ENCODE assay signal across 1 cellular context in the genomic region with DNA sequence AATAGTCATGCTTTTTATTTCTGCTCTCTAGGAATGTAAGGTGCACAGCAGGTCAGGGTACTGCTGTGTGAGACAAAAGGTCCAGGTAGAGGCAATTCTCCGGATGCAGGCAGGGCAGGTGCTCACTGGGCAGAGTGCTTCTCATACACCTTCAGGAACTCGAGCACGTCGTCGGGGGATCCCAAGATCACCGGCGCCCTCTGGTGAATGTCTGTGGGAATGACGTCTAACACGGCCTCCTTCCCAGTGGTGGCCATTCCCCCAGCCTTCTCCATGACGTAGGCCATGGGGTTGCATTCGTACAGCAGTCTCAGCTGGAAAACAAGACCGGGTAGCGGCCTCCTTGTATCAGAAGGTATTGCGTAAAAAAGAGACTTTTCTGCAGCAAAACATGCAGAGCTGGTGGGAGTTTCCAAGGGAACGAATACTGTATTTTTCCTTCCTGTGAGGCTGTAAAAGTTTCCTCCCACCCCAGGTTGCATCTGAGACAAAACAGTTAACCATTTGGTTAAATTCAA.
TF ChIP-seq lines count a peak whose summit lies in the region.

No MANE protein-coding gene starts in this region.

TF ChIP-seq in HepG2, 621 proteins besides CTCF, POLR2A, EP300 and RAD21 (continued from another document and continues in another):
- TF ChIP-seq ZNF773 (CRISPR knock-in tag; IDR thresholded peaks at IDR 0.05; ENCODE audit: borderline replicate concordance): no peak
- peak; percentile 14; the same call in 1 of the 2 replicates for TF ChIP-seq FOSL2 (CRISPR knock-in tag; IDR thresholded peaks at IDR 0.05)
- 0 out of 2 replicates have a peak, but pooled peaks have one; percentile 44 for TF ChIP-seq NR0B2 (CRISPR knock-in tag; IDR thresholded peaks at IDR 0.05)
- TF ChIP-seq CEBPB (IDR thresholded peaks at IDR 0.05; ENCODE audit: borderline replicate concordance, low read depth, low read length): 0 out of 2 replicates have a peak, but pooled peaks have one; percentile 34
- TF ChIP-seq ZNF317 (CRISPR knock-in tag; IDR thresholded peaks at IDR 0.05): no peak
- TF ChIP-seq CBX5 (CRISPR knock-in tag; IDR thresholded peaks at IDR 0.05; ENCODE audit: borderline replicate concordance): peak; percentile 32; the same call in 1 of the 2 replicates
- TF ChIP-seq CREB1 (IDR thresholded peaks at IDR 0.05): peak; percentile 88
- TF ChIP-seq CREB1 (CRISPR knock-in tag; IDR thresholded peaks at IDR 0.05): peak; percentile 71; the same call in 1 of the 2 replicates
- TF ChIP-seq ZNF788 (CRISPR knock-in tag; IDR thresholded peaks at IDR 0.05; ENCODE audit: borderline replicate concordance): peak; percentile 44; the same call in 1 of the 2 replicates
- TF ChIP-seq, protein P1, sequence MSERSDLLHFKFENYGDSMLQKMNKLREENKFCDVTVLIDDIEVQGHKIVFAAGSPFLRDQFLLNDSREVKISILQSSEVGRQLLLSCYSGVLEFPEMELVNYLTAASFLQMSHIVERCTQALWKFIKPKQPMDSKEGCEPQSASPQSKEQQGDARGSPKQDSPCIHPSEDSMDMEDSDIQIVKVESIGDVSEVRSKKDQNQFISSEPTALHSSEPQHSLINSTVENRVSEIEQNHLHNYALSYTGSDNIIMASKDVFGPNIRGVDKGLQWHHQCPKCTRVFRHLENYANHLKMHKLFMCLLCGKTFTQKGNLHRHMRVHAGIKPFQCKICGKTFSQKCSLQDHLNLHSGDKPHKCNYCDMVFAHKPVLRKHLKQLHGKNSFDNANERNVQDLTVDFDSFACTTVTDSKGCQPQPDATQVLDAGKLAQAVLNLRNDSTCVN (CRISPR knock-in tag; IDR thresholded peaks at IDR 0.05; ENCODE audit: borderline replicate concordance): peak; percentile 39; the same call in 1 of the 2 replicates
- TF ChIP-seq REPIN1 (CRISPR knock-in tag; IDR thresholded peaks at IDR 0.05; ENCODE audit: borderline replicate concordance, low read depth): peak; percentile 22; the same call in 1 of the 2 replicates
- TF ChIP-seq JUN (CRISPR knock-in tag; IDR thresholded peaks at IDR 0.05): 0 out of 2 replicates have a peak, but pooled peaks have one; percentile 24
- peak; percentile 73 for TF ChIP-seq XRCC5 (optimal IDR thresholded peaks at IDR 0.05; ENCODE audit: low read length)
- peak; percentile 40; the same call in 1 of the 2 replicates for TF ChIP-seq TARDBP (CRISPR knock-in tag; IDR thresholded peaks at IDR 0.05)
- TF ChIP-seq SALL1 (CRISPR knock-in tag; IDR thresholded peaks at IDR 0.05): peak; percentile 68
- peak; percentile 60; the same call in 1 of the 2 replicates for TF ChIP-seq GATAD1 (CRISPR knock-in tag; IDR thresholded peaks at IDR 0.05)
- TF ChIP-seq SIN3A (IDR thresholded peaks at IDR 0.05; ENCODE audit: borderline replicate concordance, low read depth, low read length): no peak
- 0 out of 2 replicates have a peak, but pooled peaks have one; percentile 29 for TF ChIP-seq ZNF777 (CRISPR knock-in tag; IDR thresholded peaks at IDR 0.05)
- TF ChIP-seq ATF1 (CRISPR knock-in tag; IDR thresholded peaks at IDR 0.05): peak; percentile 76
- peak; percentile 35; the same call in 1 of the 2 replicates for TF ChIP-seq ZNF644 (CRISPR knock-in tag; IDR thresholded peaks at IDR 0.05; ENCODE audit: low read depth)
- TF ChIP-seq TOE1 (CRISPR knock-in tag; IDR thresholded peaks at IDR 0.05): no peak
- TF ChIP-seq ERF (CRISPR knock-in tag; IDR thresholded peaks at IDR 0.05): peak; percentile 24; the same call in 1 of the 2 replicates
- no peak for TF ChIP-seq FOXK2 (IDR thresholded peaks at IDR 0.05)
- TF ChIP-seq HMGXB3 (CRISPR knock-in tag; IDR thresholded peaks at IDR 0.05; ENCODE audit: borderline replicate concordance): peak; percentile 17; the same call in 1 of the 2 replicates
- TF ChIP-seq YY1 (IDR thresholded peaks at IDR 0.05; ENCODE audit: insufficient read depth, insufficient replicate concordance, low read depth, low read length): peak; percentile 67
- TF ChIP-seq, protein P2, sequence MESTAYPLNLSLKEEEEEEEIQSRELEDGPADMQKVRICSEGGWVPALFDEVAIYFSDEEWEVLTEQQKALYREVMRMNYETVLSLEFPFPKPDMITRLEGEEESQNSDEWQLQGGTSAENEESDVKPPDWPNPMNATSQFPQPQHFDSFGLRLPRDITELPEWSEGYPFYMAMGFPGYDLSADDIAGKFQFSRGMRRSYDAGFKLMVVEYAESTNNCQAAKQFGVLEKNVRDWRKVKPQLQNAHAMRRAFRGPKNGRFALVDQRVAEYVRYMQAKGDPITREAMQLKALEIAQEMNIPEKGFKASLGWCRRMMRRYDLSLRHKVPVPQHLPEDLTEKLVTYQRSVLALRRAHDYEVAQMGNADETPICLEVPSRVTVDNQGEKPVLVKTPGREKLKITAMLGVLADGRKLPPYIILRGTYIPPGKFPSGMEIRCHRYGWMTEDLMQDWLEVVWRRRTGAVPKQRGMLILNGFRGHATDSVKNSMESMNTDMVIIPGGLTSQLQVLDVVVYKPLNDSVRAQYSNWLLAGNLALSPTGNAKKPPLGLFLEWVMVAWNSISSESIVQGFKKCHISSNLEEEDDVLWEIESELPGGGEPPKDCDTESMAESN (CRISPR knock-in tag; conservative IDR thresholded peaks at IDR 0.05): 0 out of 2 replicates have a peak, but pooled peaks have one; percentile 40
- no peak for TF ChIP-seq NFRKB (IDR thresholded peaks at IDR 0.05)
- peak; percentile 64 for TF ChIP-seq CREM (IDR thresholded peaks at IDR 0.05)
- no peak for TF ChIP-seq CREM (CRISPR knock-in tag; IDR thresholded peaks at IDR 0.05)
- 0 out of 2 replicates have a peak, but pooled peaks have one; percentile 37 for TF ChIP-seq KMT2B (CRISPR knock-in tag; IDR thresholded peaks at IDR 0.05)
- no peak for TF ChIP-seq FOXJ3 (CRISPR knock-in tag; IDR thresholded peaks at IDR 0.05; ENCODE audit: borderline replicate concordance)
- no peak for TF ChIP-seq SOX6 (IDR thresholded peaks at IDR 0.05)
- peak; percentile 32; the same call in 1 of the 2 replicates for TF ChIP-seq SOX6 (CRISPR knock-in tag; IDR thresholded peaks at IDR 0.05)
- TF ChIP-seq DNMT1 (CRISPR knock-in tag; IDR thresholded peaks at IDR 0.05): no peak
- peak; percentile 44; the same call in 1 of the 2 replicates for TF ChIP-seq HOXA3 (CRISPR knock-in tag; IDR thresholded peaks at IDR 0.05)
- TF ChIP-seq, protein P3, sequence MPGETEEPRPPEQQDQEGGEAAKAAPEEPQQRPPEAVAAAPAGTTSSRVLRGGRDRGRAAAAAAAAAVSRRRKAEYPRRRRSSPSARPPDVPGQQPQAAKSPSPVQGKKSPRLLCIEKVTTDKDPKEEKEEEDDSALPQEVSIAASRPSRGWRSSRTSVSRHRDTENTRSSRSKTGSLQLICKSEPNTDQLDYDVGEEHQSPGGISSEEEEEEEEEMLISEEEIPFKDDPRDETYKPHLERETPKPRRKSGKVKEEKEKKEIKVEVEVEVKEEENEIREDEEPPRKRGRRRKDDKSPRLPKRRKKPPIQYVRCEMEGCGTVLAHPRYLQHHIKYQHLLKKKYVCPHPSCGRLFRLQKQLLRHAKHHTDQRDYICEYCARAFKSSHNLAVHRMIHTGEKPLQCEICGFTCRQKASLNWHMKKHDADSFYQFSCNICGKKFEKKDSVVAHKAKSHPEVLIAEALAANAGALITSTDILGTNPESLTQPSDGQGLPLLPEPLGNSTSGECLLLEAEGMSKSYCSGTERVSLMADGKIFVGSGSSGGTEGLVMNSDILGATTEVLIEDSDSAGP (CRISPR knock-in tag; IDR thresholded peaks at IDR 0.05; ENCODE audit: borderline replicate concordance): 0 out of 2 replicates have a peak, but pooled peaks have one; percentile 24
- no peak for TF ChIP-seq GPN1 (CRISPR knock-in tag; IDR thresholded peaks at IDR 0.05; ENCODE audit: borderline replicate concordance)
- peak; percentile 36; the same call in 1 of the 2 replicates for TF ChIP-seq ARID5B (CRISPR knock-in tag; IDR thresholded peaks at IDR 0.05)
- TF ChIP-seq, protein P4, sequence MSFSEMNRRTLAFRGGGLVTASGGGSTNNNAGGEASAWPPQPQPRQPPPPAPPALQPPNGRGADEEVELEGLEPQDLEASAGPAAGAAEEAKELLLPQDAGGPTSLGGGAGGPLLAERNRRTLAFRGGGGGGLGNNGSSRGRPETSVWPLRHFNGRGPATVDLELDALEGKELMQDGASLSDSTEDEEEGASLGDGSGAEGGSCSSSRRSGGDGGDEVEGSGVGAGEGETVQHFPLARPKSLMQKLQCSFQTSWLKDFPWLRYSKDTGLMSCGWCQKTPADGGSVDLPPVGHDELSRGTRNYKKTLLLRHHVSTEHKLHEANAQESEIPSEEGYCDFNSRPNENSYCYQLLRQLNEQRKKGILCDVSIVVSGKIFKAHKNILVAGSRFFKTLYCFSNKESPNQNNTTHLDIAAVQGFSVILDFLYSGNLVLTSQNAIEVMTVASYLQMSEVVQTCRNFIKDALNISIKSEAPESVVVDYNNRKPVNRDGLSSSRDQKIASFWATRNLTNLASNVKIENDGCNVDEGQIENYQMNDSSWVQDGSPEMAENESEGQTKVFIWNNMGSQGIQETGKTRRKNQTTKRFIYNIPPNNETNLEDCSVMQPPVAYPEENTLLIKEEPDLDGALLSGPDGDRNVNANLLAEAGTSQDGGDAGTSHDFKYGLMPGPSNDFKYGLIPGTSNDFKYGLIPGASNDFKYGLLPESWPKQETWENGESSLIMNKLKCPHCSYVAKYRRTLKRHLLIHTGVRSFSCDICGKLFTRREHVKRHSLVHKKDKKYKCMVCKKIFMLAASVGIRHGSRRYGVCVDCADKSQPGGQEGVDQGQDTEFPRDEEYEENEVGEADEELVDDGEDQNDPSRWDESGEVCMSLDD (CRISPR knock-in tag; IDR thresholded peaks at IDR 0.05; ENCODE audit: borderline replicate concordance): peak; percentile 99
- TF ChIP-seq KAT7 (CRISPR knock-in tag; IDR thresholded peaks at IDR 0.05; ENCODE audit: borderline replicate concordance): no peak
- TF ChIP-seq, protein P5, sequence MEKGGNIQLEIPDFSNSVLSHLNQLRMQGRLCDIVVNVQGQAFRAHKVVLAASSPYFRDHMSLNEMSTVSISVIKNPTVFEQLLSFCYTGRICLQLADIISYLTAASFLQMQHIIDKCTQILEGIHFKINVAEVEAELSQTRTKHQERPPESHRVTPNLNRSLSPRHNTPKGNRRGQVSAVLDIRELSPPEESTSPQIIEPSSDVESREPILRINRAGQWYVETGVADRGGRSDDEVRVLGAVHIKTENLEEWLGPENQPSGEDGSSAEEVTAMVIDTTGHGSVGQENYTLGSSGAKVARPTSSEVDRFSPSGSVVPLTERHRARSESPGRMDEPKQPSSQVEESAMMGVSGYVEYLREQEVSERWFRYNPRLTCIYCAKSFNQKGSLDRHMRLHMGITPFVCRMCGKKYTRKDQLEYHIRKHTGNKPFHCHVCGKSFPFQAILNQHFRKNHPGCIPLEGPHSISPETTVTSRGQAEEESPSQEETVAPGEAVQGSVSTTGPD (CRISPR knock-in tag; IDR thresholded peaks at IDR 0.05): 0 out of 2 replicates have a peak, but pooled peaks have one; percentile 23
- no peak for TF ChIP-seq SOX13 (IDR thresholded peaks at IDR 0.05)
- TF ChIP-seq SOX13 (CRISPR knock-in tag; conservative IDR thresholded peaks at IDR 0.05 in 1 of 2, IDR thresholded peaks at IDR 0.05 in 1 of 2): 0 out of 4 replicates have a peak, but pooled peaks of 1 of the 2 experiments have one; percentile 5
